Comparison of ENCODE assay signal across 8 cellular contexts in the genomic region with DNA sequence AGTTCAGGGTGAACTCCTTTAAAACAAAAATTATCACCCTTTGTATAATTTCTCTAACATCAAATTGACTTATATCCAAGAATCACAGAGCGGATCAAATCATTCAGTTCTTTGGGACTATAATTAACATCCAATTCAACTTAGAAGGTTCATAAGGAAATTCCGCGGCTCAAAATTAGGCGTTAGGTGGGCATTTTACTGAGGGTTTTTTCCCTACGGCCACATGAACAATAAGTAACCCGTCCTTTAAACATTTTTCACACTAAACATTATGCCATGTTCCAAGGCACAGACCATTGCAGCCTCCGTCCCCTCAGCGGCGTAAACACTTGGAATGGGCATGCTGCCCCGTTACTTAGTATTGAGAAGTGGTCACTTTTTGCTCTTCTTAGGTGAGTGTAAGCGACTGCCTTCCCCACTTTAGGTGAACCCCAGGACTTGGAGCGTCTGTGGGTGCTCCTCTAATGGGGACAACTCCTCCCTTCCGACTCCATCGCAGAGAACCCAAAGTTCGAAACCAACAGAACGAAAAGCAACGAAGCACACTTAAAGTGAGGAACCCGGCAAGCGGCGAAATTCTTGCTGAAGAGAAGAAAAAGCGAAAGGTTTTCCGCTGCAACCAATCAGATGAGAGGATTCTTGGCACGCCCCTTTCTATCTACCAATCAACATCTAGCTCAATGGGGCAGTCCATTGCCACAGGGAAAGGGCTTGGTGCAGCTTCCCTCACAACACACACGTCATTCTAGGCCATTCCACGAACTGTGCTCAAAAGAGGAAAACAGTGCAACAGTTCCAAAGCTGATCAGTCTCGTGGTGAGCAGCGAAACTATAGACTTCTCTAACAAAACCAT. TPM values are rescaled to one million over a fixed set of nuclear protein-coding genes. Genes with fewer than 3 reads are reported as not detected.
DNase-seq lines count a peak whose midpoint lies in the region; ATAC-seq lines count a peak whose summit lies in the region.

No MANE protein-coding gene starts in this region.

- H3K36me3 Mint-ChIP-seq in CD4-positive, alpha-beta memory T cell: peaks cover 0 to 14% of the 10 kb centered on the region in 2 donors
- H3K36me3 Mint-ChIP-seq in activated CD4-positive, alpha-beta memory T cell treated with anti-CD3 and anti-CD28 coated beads, Interleukin-2, amount 10 ng/mL, durations not matched to agents 7 days and 5 days (ENCODE audit: low read depth): peaks cover 4% of the 10 kb centered on the region
- H3K36me3 Mint-ChIP-seq in effector memory CD8-positive, alpha-beta T cell (ENCODE audit: insufficient read depth): peaks cover 22% of the 10 kb centered on the region

- no peaks in the 10 kb centered on the region for H3K36me3 ChIP-seq in CD4-positive, alpha-beta memory T cell (ENCODE audit: insufficient read depth, low read length)

- peak overlapping the region; percentile 88 to 97 for H3K4me3 ChIP-seq in CD4-positive, alpha-beta memory T cell (ENCODE audit: low read length in 2 of 2)

- ATAC-seq in GM19452 (IDR thresholded peaks at IDR 0.05; ENCODE audit: unreplicated experiment) (peak; percentile 75), HG03575 (IDR thresholded peaks at IDR 0.05; ENCODE audit: extremely low read depth, insufficient number of reproducible peaks, low FRiP score, unreplicated experiment) (peak; percentile 56)
- peak; percentile 69 for ATAC-seq in effector memory CD8-positive, alpha-beta T cell (replicated peaks)

- H3K9me3 ChIP-seq in CD4-positive, alpha-beta memory T cell (ENCODE audit: control insufficient read depth in 1 of 2, low read length in 2 of 2): no peaks in the 10 kb centered on the region

- H3K27ac ChIP-seq in CD4-positive, alpha-beta memory T cell (ENCODE audit: low read depth, low read length): peak overlapping the region; percentile 99

- peak overlapping the region; percentile 97 to 100 (median 100) for H3K27ac Mint-ChIP-seq in CD4-positive, alpha-beta memory T cell
- H3K27ac Mint-ChIP-seq in activated CD4-positive, alpha-beta memory T cell treated with anti-CD3 and anti-CD28 coated beads, Interleukin-2, amount 10 ng/mL, durations not matched to agents 7 days and 5 days: peak overlapping the region; percentile 98
- peak overlapping the region; percentile 99 to 100 for H3K27ac Mint-ChIP-seq in effector memory CD8-positive, alpha-beta T cell

- intact Hi-C loops in CD4-positive, alpha-beta memory T cell (cut with micrococcal nuclease): loop anchor here (1.0 to 10.0 kb wide), 12 partner anchors 107 to 1627 kb away; partner anchors contain the start of genes CENPL, DARS2, DNM3 and KLHL20

- no peaks in the 10 kb centered on the region for H3K9me3 Mint-ChIP-seq in CD4-positive, alpha-beta memory T cell
- no peaks in the 10 kb centered on the region for H3K9me3 Mint-ChIP-seq in activated CD4-positive, alpha-beta memory T cell treated with anti-CD3 and anti-CD28 coated beads, Interleukin-2, amount 10 ng/mL, durations not matched to agents 7 days and 5 days
- no peaks in the 10 kb centered on the region for H3K9me3 Mint-ChIP-seq in effector memory CD8-positive, alpha-beta T cell

- no peaks in the 10 kb centered on the region for H3K27me3 ChIP-seq in CD4-positive, alpha-beta memory T cell (ENCODE audit: insufficient read depth, low read length)

- peaks cover 43% of the 10 kb centered on the region for H3K4me1 ChIP-seq in CD4-positive, alpha-beta memory T cell (ENCODE audit: insufficient read depth, low read length)

- H3K4me3 Mint-ChIP-seq in CD4-positive, alpha-beta memory T cell: peak overlapping the region; percentile 93 to 100 (median 97)
- H3K4me3 Mint-ChIP-seq in activated CD4-positive, alpha-beta memory T cell treated with anti-CD3 and anti-CD28 coated beads, Interleukin-2, amount 10 ng/mL, durations not matched to agents 7 days and 5 days: peak overlapping the region; percentile 97
- peak overlapping the region; percentile 90 to 96 for H3K4me3 Mint-ChIP-seq in effector memory CD8-positive, alpha-beta T cell

- peaks cover under 1 to 3% of the 10 kb centered on the region in 2 donors for H3K27me3 Mint-ChIP-seq in CD4-positive, alpha-beta memory T cell
- H3K27me3 Mint-ChIP-seq in activated CD4-positive, alpha-beta memory T cell treated with anti-CD3 and anti-CD28 coated beads, Interleukin-2, amount 10 ng/mL, durations not matched to agents 7 days and 5 days: peaks cover 8% of the 10 kb centered on the region
- peaks cover 0 to 13% of the 10 kb centered on the region in 2 donors for H3K27me3 Mint-ChIP-seq in effector memory CD8-positive, alpha-beta T cell

- peak; percentile 96 to 98 (median 97) for DNase-seq in CD4-positive, alpha-beta memory T cell
- DNase-seq in NCI-H82 (lab: John Stamatoyannopoulos, UW) (peak; percentile 98), medulla oblongata (ENCODE audit: extremely low spot score) (peak; percentile 99)
- peak; percentile 91 for DNase-seq in activated CD4-positive, alpha-beta memory T cell treated with anti-CD3 and anti-CD28 coated beads, Interleukin-2, amount 10 ng/mL, durations not matched to agents 7 days and 5 days
- DNase-seq in effector memory CD8-positive, alpha-beta T cell: peak; percentile 89 to 90 (median 89)
- DNase-seq in stimulated activated CD8-positive, alpha-beta memory T cell treated with anti-CD3 and anti-CD28 coated beads, Interleukin-12 subunit alpha, Interleukin-12 subunit beta, amount 100 ng/mL, for 1 hour (ENCODE audit: low read depth): peak; percentile 78

- CTCF ChIA-PET in CD4-positive, alpha-beta memory T cell (lab: Charles Lee; ENCODE audit: partially characterized antibody): interaction anchor here (1.1 to 1.5 kb wide), 6 partner anchors 81 to 789 kb away, joined by 3 to 11 read pairs (median 4); partner anchors contain the start of genes FASLG and PIGC
- CTCF ChIA-PET in activated CD4-positive, alpha-beta memory T cell treated with anti-CD3 and anti-CD28 coated beads, Interleukin-2, amount 10 ng/mL, durations not matched to agents 7 days and 5 days (lab: Charles Lee): interaction anchor here (0.7 to 1.5 kb wide), 8 partner anchors 11 to 530 kb away, joined by 3 to 8 read pairs (median 4); no protein-coding TSS in a partner anchor

- POLR2A ChIA-PET in CD4-positive, alpha-beta memory T cell (lab: Charles Lee; ENCODE audit: partially characterized antibody): interaction anchor here (0.6 to 2.0 kb wide), 27 partner anchors 11 to 1490 kb away, joined by 3 to 18 read pairs (median 4); partner anchors contain the start of genes CENPL, DARS2, FASLG and GAS5
- POLR2A ChIA-PET in activated CD4-positive, alpha-beta memory T cell treated with anti-CD3 and anti-CD28 coated beads, Interleukin-2, amount 10 ng/mL, durations not matched to agents 7 days and 5 days (lab: Charles Lee): interaction anchor here (0.6 to 1.8 kb wide), 20 partner anchors 11 to 1490 kb away, joined by 3 to 8 read pairs (median 4); partner anchors contain the start of genes FASLG, GAS5, PRDX6 and PRRC2C

- H3K4me1 Mint-ChIP-seq in CD4-positive, alpha-beta memory T cell: peaks cover 33 to 56% (median 42%) of the 10 kb centered on the region in 4 donors
- peaks cover 45% of the 10 kb centered on the region for H3K4me1 Mint-ChIP-seq in activated CD4-positive, alpha-beta memory T cell treated with anti-CD3 and anti-CD28 coated beads, Interleukin-2, amount 10 ng/mL, durations not matched to agents 7 days and 5 days
- H3K4me1 Mint-ChIP-seq in effector memory CD8-positive, alpha-beta T cell (ENCODE audit: low read depth in 2 of 2): peaks cover 31 to 44% of the 10 kb centered on the region in 2 donors

RNA-seq across cellular contexts. Expression of gene SUCO, which starts 0.9 kb away (rescaled TPM):
- total RNA-seq in CD4-positive, alpha-beta memory T cell: 10 to 100 TPM; 71.6 to 74.4 TPM
- polyA plus RNA-seq in CD4-positive, alpha-beta memory T cell: 10 to 100 TPM; 12.2 to 16.7 TPM
- 10 to 100 TPM; 27.3 to 30.8 TPM for total RNA-seq in activated CD4-positive, alpha-beta memory T cell treated with anti-CD3 and anti-CD28 coated beads, Interleukin-2, amount 10 ng/mL, durations not matched to agents 7 days and 5 days

Comparison
In these comparisons a context has a peak if more than half of its experiments do, and no peak if none do; other contexts are left out.
1. Peak in every context shown above with its lines: DNase-seq, ATAC-seq, H3K4me3 ChIP-seq and H3K27ac ChIP-seq.